ENCODE assay signal across 8 cellular contexts in genomic region chr20:13220194-13220856, GRCh38. TPM values are rescaled to one million over a fixed set of nuclear protein-coding genes. Genes with fewer than 3 reads are reported as not detected.
A peak's percentile ranks its signal among the peaks of the same experiment; 100 is the strongest.
DNase-seq lines count a peak whose midpoint lies in the region; ATAC-seq and TF ChIP-seq lines count a peak whose summit lies in the region.

No MANE protein-coding gene starts in this region.

- H2AFZ ChIP-seq in neural cell (ENCODE audit: low read depth, low read length) = peak overlapping the region; percentile 14

- peak overlapping the region; percentile 39 for H3K4me2 ChIP-seq in neural cell (ENCODE audit: low read length)

- H3K4me1 ChIP-seq in vagina = peaks cover 26% of the 10 kb centered on the region

- no peaks in the 10 kb centered on the region for H3K36me3 Mint-ChIP-seq in activated T-cell treated with anti-CD3 and anti-CD28 coated beads, Interleukin-2, amount 50 U/mL, for 72 hours (ENCODE audit: insufficient read depth in 2 of 2)

- no peak for TF ChIP-seq EP300 in neural cell (conservative IDR thresholded peaks at IDR 0.05; ENCODE audit: poor library complexity, severe bottlenecking)

- H3K27ac ChIP-seq in neural cell (ENCODE audit: low read length) (no peak overlapping the region), vagina (peak overlapping the region; percentile 72)

- H3K36me3 ChIP-seq in MG63 = no peaks in the 10 kb centered on the region
- no peaks in the 10 kb centered on the region for H3K36me3 ChIP-seq in neural cell (ENCODE audit: insufficient read depth, low read length)
- no peaks in the 10 kb centered on the region for H3K36me3 ChIP-seq in vagina

- TF ChIP-seq RAD21 in neural cell (conservative IDR thresholded peaks at IDR 0.05) = no peak

- H3K27ac Mint-ChIP-seq in activated T-cell treated with anti-CD3 and anti-CD28 coated beads, Interleukin-2, amount 50 U/mL, for 72 hours = no peak overlapping the region

- H4K20me1 ChIP-seq in neural cell (ENCODE audit: insufficient read depth) = no peaks in the 10 kb centered on the region

- peak; percentile 24 to 35 for ATAC-seq in activated T-cell treated with anti-CD3 and anti-CD28 coated beads, Interleukin-2, amount 50 U/mL, for 72 hours (replicated peaks in 1 of 2)
- ATAC-seq in GM21528 (IDR thresholded peaks at IDR 0.05; ENCODE audit: low FRiP score, unreplicated experiment) = no peak
- ATAC-seq in GM21381 (IDR thresholded peaks at IDR 0.05; ENCODE audit: unreplicated experiment) = no peak

- no peaks in the 10 kb centered on the region for H3F3A ChIP-seq in neural cell (ENCODE audit: insufficient read depth, low read length, poor library complexity, severe bottlenecking)

- H3K9me3 Mint-ChIP-seq in activated T-cell treated with anti-CD3 and anti-CD28 coated beads, Interleukin-2, amount 50 U/mL, for 72 hours = no peaks in the 10 kb centered on the region

- no peaks in the 10 kb centered on the region for H3K79me2 ChIP-seq in neural cell (replicated peaks; ENCODE audit: insufficient read depth, low read length)

- peak overlapping the region; percentile 83 to 84 for H3K4me3 Mint-ChIP-seq in activated T-cell treated with anti-CD3 and anti-CD28 coated beads, Interleukin-2, amount 50 U/mL, for 72 hours

- H3K4me3 ChIP-seq in MG63 = peak overlapping the region; percentile 45
- H3K4me3 ChIP-seq in foreskin fibroblast (ENCODE audit: low read depth in 1 of 2, low read length in 2 of 2) = peak overlapping the region in 1 of 2 donors; percentile 60
- H3K4me3 ChIP-seq in neural cell (ENCODE audit: low read length) = peak overlapping the region; percentile 83
- H3K4me3 ChIP-seq in vagina = peak overlapping the region; percentile 41 to 64

- intact Hi-C loops in vagina (cut with DNase I) = no loop called here

- peaks cover 65% of the 10 kb centered on the region for H3K27me3 ChIP-seq in MG63
- peaks cover 75% of the 10 kb centered on the region for H3K27me3 ChIP-seq in neural cell (ENCODE audit: insufficient read depth, low read depth, low read length)
- H3K27me3 ChIP-seq in vagina = no peaks in the 10 kb centered on the region

- peak overlapping the region; percentile 38 for H3K9ac ChIP-seq in neural cell (ENCODE audit: low read length)

- H3K9me3 ChIP-seq in MG63 (no peaks in the 10 kb centered on the region), neural cell (ENCODE audit: low read length) (no peaks in the 10 kb centered on the region), vagina (no peaks in the 10 kb centered on the region)

- H3K4me1 Mint-ChIP-seq in activated T-cell treated with anti-CD3 and anti-CD28 coated beads, Interleukin-2, amount 50 U/mL, for 72 hours (ENCODE audit: low read depth) = peaks cover 15% of the 10 kb centered on the region

- H3K27me3 Mint-ChIP-seq in activated T-cell treated with anti-CD3 and anti-CD28 coated beads, Interleukin-2, amount 50 U/mL, for 72 hours (ENCODE audit: low read depth) = peaks cover 60% of the 10 kb centered on the region

- no peak for TF ChIP-seq CTCF in foreskin fibroblast (IDR thresholded peaks at IDR 0.05; ENCODE audit: low read depth, low read length)
- TF ChIP-seq CTCF in neural cell (IDR thresholded peaks at IDR 0.05; ENCODE audit: poor library complexity, severe bottlenecking) = no peak
- TF ChIP-seq CTCF in vagina (IDR thresholded peaks at IDR 0.05) = no peak

- DNase-seq in COLO668 (lab: John Stamatoyannopoulos, UW; ENCODE audit: unreplicated experiment) = peak; percentile 79
- peak; percentile 60 for DNase-seq in MG63
- peak; percentile 31 to 36 for DNase-seq in activated T-cell treated with anti-CD3 and anti-CD28 coated beads, Interleukin-2, amount 50 U/mL, for 72 hours
- DNase-seq in foreskin fibroblast = peak; percentile 23 to 82
- DNase-seq in vagina (ENCODE audit: extremely low spot score in 2 of 2) = no peak

- no peaks in the 10 kb centered on the region for H3K9me2 ChIP-seq in neural cell (ENCODE audit: insufficient read depth, low read length)

- no peak for TF ChIP-seq POLR2A in vagina (IDR thresholded peaks at IDR 0.05)

TF ChIP-seq in neural cell, 6 proteins besides CTCF, POLR2A, EP300 and RAD21:
- TF ChIP-seq SMC3 (conservative IDR thresholded peaks at IDR 0.05; ENCODE audit: poor library complexity) (no peak), EZH2 (IDR thresholded peaks at IDR 0.05; ENCODE audit: borderline replicate concordance, insufficient read depth, low read length, poor library complexity, severe bottlenecking) (peak; percentile 63), POLR2AphosphoS5 (IDR thresholded peaks at IDR 0.05) (no peak), REST (IDR thresholded peaks at IDR 0.05; ENCODE audit: borderline replicate concordance) (no peak), TAF1 (IDR thresholded peaks at IDR 0.05; ENCODE audit: low read depth) (no peak), MXI1 (conservative IDR thresholded peaks at IDR 0.05; ENCODE audit: poor library complexity, severe bottlenecking) (no peak)
TF ChIP-seq in neural cell: peak in this region for 1.

RNA-seq across cellular contexts. Expression of gene ISM1, which starts 0.7 kb away (rescaled TPM):
- not detected in 2 replicates for total RNA-seq in MG63 (2014; rRNA removed; shearing (Covaris generic); ENCODE audit: low replicate concordance)
- under 1 TPM; 0.23 to 0.58 TPM for total RNA-seq in activated T-cell treated with anti-CD3 and anti-CD28 coated beads, Interleukin-2, amount 50 U/mL, for 72 hours
- not detected in 2 replicates for polyA plus RNA-seq in neural cell
- polyA minus RNA-seq in neural cell = not detected in 2 replicates
- 14.5 TPM for total RNA-seq in vagina

Comparison
In these comparisons a context has a peak if more than half of its experiments do, and no peak if none do; other contexts are left out.
1. DNase-seq: peak in COLO668 (single experiment), MG63 (single experiment), activated T-cell treated with anti-CD3 and anti-CD28 coated beads, Interleukin-2, amount 50 U/mL, for 72 hours (2 of 2) and foreskin fibroblast (2 of 2); none in vagina (0 of 2).
2. ATAC-seq: peak in activated T-cell treated with anti-CD3 and anti-CD28 coated beads, Interleukin-2, amount 50 U/mL, for 72 hours (2 of 2); none in GM21528 (single experiment) and GM21381 (single experiment).